In the genomic region with DNA sequence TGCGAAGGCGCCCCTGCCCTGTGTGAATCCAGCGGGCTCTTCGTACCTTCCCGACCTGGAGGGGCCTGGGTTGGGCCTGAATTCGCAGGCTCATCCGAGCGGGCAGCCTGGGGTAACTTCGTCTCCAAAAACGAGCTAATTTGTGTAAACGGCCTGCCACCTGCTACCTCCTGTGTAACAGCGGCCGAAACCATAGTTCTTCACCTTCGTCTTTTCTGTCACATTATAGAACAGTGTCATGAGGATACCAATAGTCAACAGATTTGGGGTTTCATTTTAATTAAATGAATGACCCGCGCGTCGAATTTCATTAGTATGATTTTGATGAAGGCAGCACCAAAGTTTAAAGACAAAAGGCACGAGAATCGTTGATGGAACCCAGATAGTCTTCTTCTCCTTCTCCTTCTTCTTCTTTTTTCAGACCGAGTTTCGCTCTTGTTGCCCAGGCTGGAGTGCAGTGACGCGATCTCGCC, we compare ENCODE assay signal across 8 cellular contexts. TPM values are rescaled to one million over a fixed set of nuclear protein-coding genes. Genes with fewer than 3 reads are reported as not detected.
DNase-seq lines count a peak whose midpoint lies in the region; ATAC-seq, FAIRE-seq and TF ChIP-seq lines count a peak whose summit lies in the region.

No MANE protein-coding gene starts in this region.

- peak overlapping the region; percentile 81 for H3K27ac Mint-ChIP-seq in T-helper 17 cell

- peaks cover 8% of the 10 kb centered on the region for H3K4me1 Mint-ChIP-seq in T-helper 17 cell

- peaks cover 7% of the 10 kb centered on the region for H3K36me3 ChIP-seq in left ventricle myocardium inferior

- H3K27ac ChIP-seq in left ventricle myocardium inferior (replicated peaks), result no peak overlapping the region

- H3K36me3 Mint-ChIP-seq in T-helper 17 cell (ENCODE audit: low read depth), result no peaks in the 10 kb centered on the region

- H3K27me3 Mint-ChIP-seq in T-helper 17 cell, result no peaks in the 10 kb centered on the region

- peak; percentile 40 for FAIRE-seq in GM19239 (lab: Jason Lieb, UNC)

- peak overlapping the region; percentile 80 for H3K4me3 ChIP-seq in left ventricle myocardium inferior
- H3K4me3 ChIP-seq in skeletal muscle cell (ENCODE audit: low read depth, low read length), result peak overlapping the region; percentile 55

- peaks cover 18% of the 10 kb centered on the region for H3K4me1 ChIP-seq in left ventricle myocardium inferior

- intact Hi-C loops in left ventricle myocardium inferior (cut with micrococcal nuclease) (no loop called here), left colon (cut with DNase I, micrococcal nuclease) (no loop called here)

- ATAC-seq in T-helper 17 cell, result no peak
- ATAC-seq in HG03159 (IDR thresholded peaks at IDR 0.05; ENCODE audit: unreplicated experiment), result no peak
- ATAC-seq in left colon, result no peak

- peaks cover 23% of the 10 kb centered on the region for H3K27me3 ChIP-seq in left ventricle myocardium inferior (ENCODE audit: low read depth)

- TF ChIP-seq CTCF in left ventricle myocardium inferior (IDR thresholded peaks at IDR 0.05; ENCODE audit: borderline replicate concordance), result no peak

- H3K9me3 ChIP-seq in T-helper 17 cell (ENCODE audit: control insufficient read depth, low read length, poor library complexity, severe bottlenecking) (no peaks in the 10 kb centered on the region), left ventricle myocardium inferior (replicated peaks) (no peaks in the 10 kb centered on the region)

- H3K4me3 Mint-ChIP-seq in T-helper 17 cell, result peak overlapping the region; percentile 82

- DNase-seq in GM19239 (ENCODE audit: insufficient read length, low spot score), result no peak
- no peak for DNase-seq in T-helper 17 cell
- no peak for DNase-seq in left ventricle myocardium inferior
- DNase-seq in skeletal muscle cell (ENCODE audit: low read depth), result no peak
- DNase-seq in left colon, result no peak
- no peak for DNase-seq in NCI-H524 treated with DMSO at 0.1 percent for 48 hours (lab: John Stamatoyannopoulos, UW)
- no peak for DNase-seq in Ammon's horn (ENCODE audit: low spot score)

RNA-seq across cellular contexts. Expression of a gene that starts 0.5 kb away (rescaled TPM):
- 1 to 10 TPM; 6.9 to 9.2 TPM for total RNA-seq in T-helper 17 cell
- total RNA-seq in left ventricle myocardium inferior, result 8.4 TPM
- 10 to 100 TPM; 44.5 to 62.3 TPM for total RNA-seq in left colon

RNA-seq across cellular contexts. Expression of a gene that starts 27.2 kb away (rescaled TPM):
- total RNA-seq in T-helper 17 cell, result 100 to 1,000 TPM; 819 to 876 TPM
- 1,605 TPM for total RNA-seq in left ventricle myocardium inferior
- 1,000 to 10,000 TPM; 1,117 to 1,930 TPM for total RNA-seq in left colon
